8 cellular contexts compared by ENCODE assay signal in the genomic region with DNA sequence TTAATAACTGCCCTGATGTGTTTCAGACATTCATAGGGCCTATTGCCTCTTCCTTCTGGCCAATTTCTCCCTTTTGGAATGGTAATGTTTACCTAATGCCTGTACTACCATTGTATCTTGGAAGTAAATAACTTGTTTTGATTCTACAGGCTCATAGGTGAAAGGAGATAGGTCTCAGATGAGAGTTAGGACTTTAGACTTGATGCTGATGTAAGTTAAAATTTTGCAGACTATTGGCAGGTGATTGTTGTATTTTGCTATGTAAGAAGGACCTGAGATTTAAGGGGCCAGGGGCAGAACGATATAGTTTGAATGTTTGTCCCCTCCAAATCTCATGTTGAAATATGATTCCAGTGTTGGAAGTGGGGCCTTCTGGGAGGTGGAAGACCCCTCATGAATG.
"Had no signal": no experiment of that assay in that cellular context is flagged by ENCODE, and none has a peak within 500 bp of the region (broad histone marks: within the 10 kb centered on the region; RNA-seq: fewer than 3 reads in every experiment).

No MANE protein-coding gene starts in this region.

- FAIRE-seq: G401.6, GM12878, GM12891, GM12892, GM18507, GM19239 had no signal

- H3K4me3 ChIP-seq: GM12878 had no signal

- DNase-seq: GDM1, GF-D8 had no signal

- ATAC-seq: GM12878 had no signal
